ENCODE assay signal across 10 cellular contexts in the genomic region with DNA sequence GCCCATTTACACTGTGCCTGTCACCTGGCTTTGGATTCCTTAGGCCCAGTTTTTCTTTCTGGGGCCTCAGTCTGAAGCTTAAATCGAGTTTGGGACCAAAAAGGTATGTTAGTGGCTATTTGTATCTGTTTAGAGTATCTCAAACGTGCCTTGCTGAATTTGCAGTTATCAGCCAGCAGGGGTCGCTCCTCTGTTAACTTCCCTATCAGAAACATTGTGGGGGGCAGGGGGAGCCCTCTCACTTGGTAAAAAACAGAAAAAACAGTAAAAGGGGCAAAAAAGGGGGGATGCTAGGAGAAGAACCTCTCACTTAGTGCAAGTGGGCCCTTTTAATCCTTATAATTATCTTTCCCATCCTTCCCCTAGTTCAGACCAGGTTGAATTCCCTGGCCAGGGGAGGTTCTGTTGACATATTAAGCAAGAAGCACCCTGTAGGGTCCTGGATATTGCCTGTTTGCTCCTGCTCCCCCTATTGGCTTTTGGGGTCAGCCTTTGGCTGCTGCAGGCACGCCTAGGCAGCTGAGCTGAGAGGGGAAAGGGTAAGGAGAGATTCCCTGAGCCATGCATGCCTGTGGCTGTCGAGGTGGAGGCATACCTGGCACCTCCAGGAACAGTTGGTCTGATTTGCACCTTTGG. TPM values are rescaled to one million over a fixed set of nuclear protein-coding genes. Genes with fewer than 3 reads are reported as not detected.
DNase-seq lines count a peak whose midpoint lies in the region; ATAC-seq and TF ChIP-seq lines count a peak whose summit lies in the region.
"Had no signal": no experiment of that assay in that cellular context is flagged by ENCODE, and none has a peak within 500 bp of the region (broad histone marks: within the 10 kb centered on the region; RNA-seq: fewer than 3 reads in every experiment).

No MANE protein-coding gene starts in this region.

- no TSS peak for BruUV-seq in OCI-LY7 (replicated peaks; lab: Mats Ljungman, UMichigan)

- no peak overlapping the region for H3K4me3 ChIP-seq in OCI-LY7 (ENCODE audit: low read depth, low read length, poor library complexity, severe bottlenecking)

- peak; percentile 8 for DNase-seq in activated T-cell treated with anti-CD3 and anti-CD28 coated beads for 48 hours (ENCODE audit: low read depth)
- DNase-seq in activated T-cell treated with anti-CD3 and anti-CD28 coated beads, Interleukin-2, amount 50 U/mL, for 24 hours: no peak
- DNase-seq in OCI-LY7 (ENCODE audit: low spot score): no peak
- no peak for DNase-seq in endothelial cell (ENCODE audit: low spot score)
- DNase-seq in stimulated activated CD4-positive, alpha-beta T cell treated with anti-CD3 and anti-CD28 coated beads, Interleukin-2, amount 100 ng/mL, for 4 hours (ENCODE audit: low read depth): peak; percentile 7
- no peak for DNase-seq in HuH-7.5 (ENCODE audit: low spot score)
- DNase-seq: DMS153, RPMI8226 had no signal

- H3K36me3 ChIP-seq in OCI-LY7 (ENCODE audit: insufficient read depth, low read length): no peaks in the 10 kb centered on the region; the same call in 1 of the 2 replicates

- H3K27ac Mint-ChIP-seq in activated T-cell treated with anti-CD3 and anti-CD28 coated beads, Interleukin-2, amount 50 U/mL, for 24 hours: no peak overlapping the region
- no peak overlapping the region for H3K27ac Mint-ChIP-seq in endothelial cell (ENCODE audit: unreplicated experiment)

- H3K4me1 Mint-ChIP-seq in activated T-cell treated with anti-CD3 and anti-CD28 coated beads, Interleukin-2, amount 50 U/mL, for 24 hours (ENCODE audit: low read depth): no peaks in the 10 kb centered on the region
- H3K4me1 Mint-ChIP-seq in endothelial cell (ENCODE audit: unreplicated experiment): peaks cover 5% of the 10 kb centered on the region

- H3K27ac ChIP-seq in OCI-LY7 (ENCODE audit: low read depth, low read length, poor library complexity, severe bottlenecking): no peak overlapping the region

- no peak for TF ChIP-seq POLR2A in GM18505 (IDR thresholded peaks at IDR 0.05; ENCODE audit: borderline replicate concordance, extremely low read depth, insufficient read depth, insufficient read length)

- H4K20me1 ChIP-seq in OCI-LY7 (ENCODE audit: insufficient read depth, low read length): no peaks in the 10 kb centered on the region

- POLR2A ChIA-PET in OCI-LY7 (lab: Charles Lee): no interaction called here

- no peak overlapping the region for H2AFZ ChIP-seq in OCI-LY7 (ENCODE audit: low read length)

- no peaks in the 10 kb centered on the region for H3K79me2 ChIP-seq in OCI-LY7 (ENCODE audit: insufficient read depth, low read depth, low read length)

- intact Hi-C loops in OCI-LY7 (cut with micrococcal nuclease; ENCODE audit: unreplicated experiment): no loop called here

- H3K9me3 Mint-ChIP-seq in activated T-cell treated with anti-CD3 and anti-CD28 coated beads, Interleukin-2, amount 50 U/mL, for 24 hours: no peaks in the 10 kb centered on the region
- H3K9me3 Mint-ChIP-seq in endothelial cell (ENCODE audit: unreplicated experiment): no peaks in the 10 kb centered on the region

- CTCF ChIA-PET in OCI-LY7 (lab: Charles Lee; ENCODE audit: unreplicated experiment): no interaction called here

- TF ChIP-seq CTCF in OCI-LY7 (conservative IDR thresholded peaks at IDR 0.05; ENCODE audit: low read length) (peak; percentile 77), endothelial cell (IDR thresholded peaks at IDR 0.05; ENCODE audit: unreplicated experiment) (peak; percentile 64)

- peaks cover 8% of the 10 kb centered on the region; the same call in 1 of the 2 replicates for H3K9me3 ChIP-seq in OCI-LY7 (ENCODE audit: low read length)

- no peak overlapping the region for H3K4me2 ChIP-seq in OCI-LY7 (ENCODE audit: low read length)

- peaks cover 9% of the 10 kb centered on the region for H3K4me1 ChIP-seq in OCI-LY7 (ENCODE audit: insufficient read depth, low read length, poor library complexity, severe bottlenecking)

- no peaks in the 10 kb centered on the region for H3K27me3 Mint-ChIP-seq in activated T-cell treated with anti-CD3 and anti-CD28 coated beads, Interleukin-2, amount 50 U/mL, for 24 hours
- peaks cover 5% of the 10 kb centered on the region for H3K27me3 Mint-ChIP-seq in endothelial cell (ENCODE audit: unreplicated experiment)

- H3K36me3 Mint-ChIP-seq in activated T-cell treated with anti-CD3 and anti-CD28 coated beads, Interleukin-2, amount 50 U/mL, for 24 hours (ENCODE audit: low read depth): no peaks in the 10 kb centered on the region
- peaks cover 6% of the 10 kb centered on the region for H3K36me3 Mint-ChIP-seq in endothelial cell (ENCODE audit: low read depth, unreplicated experiment)

- H3K9me2 ChIP-seq in OCI-LY7 (ENCODE audit: insufficient read depth, low read length): no peaks in the 10 kb centered on the region

- H3K4me3 Mint-ChIP-seq in activated T-cell treated with anti-CD3 and anti-CD28 coated beads, Interleukin-2, amount 50 U/mL, for 24 hours: no peak overlapping the region
- H3K4me3 Mint-ChIP-seq in endothelial cell (ENCODE audit: unreplicated experiment): no peak overlapping the region

- ATAC-seq in GM18505 (IDR thresholded peaks at IDR 0.05; ENCODE audit: unreplicated experiment) (no peak), HG03280 (IDR thresholded peaks at IDR 0.05; ENCODE audit: unreplicated experiment) (no peak)

RNA-seq across cellular contexts. Expression of a gene that starts 8.8 kb away (rescaled TPM):
- 7.8 and 10.6 TPM in 2 replicates for total RNA-seq in OCI-LY7 (2014; rRNA removed; shearing (Covaris generic))
- total RNA-seq in OCI-LY7 (2022): 12.3 and 13.6 TPM in 2 replicates
- total RNA-seq in endothelial cell (ENCODE audit: unreplicated experiment): 5.2 TPM

RNA-seq across cellular contexts. Expression of a gene that starts 16.7 kb away (rescaled TPM):
- total RNA-seq in OCI-LY7 (2014; rRNA removed; shearing (Covaris generic)): 31.9 and 37.3 TPM in 2 replicates
- total RNA-seq in OCI-LY7 (2022) (38.4 and 43.9 TPM in 2 replicates), endothelial cell (ENCODE audit: unreplicated experiment) (123 TPM)

Comparison
In these comparisons a context has a peak if more than half of its experiments do, and no peak if none do; other contexts are left out.
1. DNase-seq: peak in activated T-cell treated with anti-CD3 and anti-CD28 coated beads for 48 hours (single experiment) and stimulated activated CD4-positive, alpha-beta T cell treated with anti-CD3 and anti-CD28 coated beads, Interleukin-2, amount 100 ng/mL, for 4 hours (single experiment); none in activated T-cell treated with anti-CD3 and anti-CD28 coated beads, Interleukin-2, amount 50 U/mL, for 24 hours (single experiment), OCI-LY7 (single experiment), endothelial cell (single experiment) and HuH-7.5 (single experiment).